Comparison of ENCODE assay signal across 10 cellular contexts in the genomic region with DNA sequence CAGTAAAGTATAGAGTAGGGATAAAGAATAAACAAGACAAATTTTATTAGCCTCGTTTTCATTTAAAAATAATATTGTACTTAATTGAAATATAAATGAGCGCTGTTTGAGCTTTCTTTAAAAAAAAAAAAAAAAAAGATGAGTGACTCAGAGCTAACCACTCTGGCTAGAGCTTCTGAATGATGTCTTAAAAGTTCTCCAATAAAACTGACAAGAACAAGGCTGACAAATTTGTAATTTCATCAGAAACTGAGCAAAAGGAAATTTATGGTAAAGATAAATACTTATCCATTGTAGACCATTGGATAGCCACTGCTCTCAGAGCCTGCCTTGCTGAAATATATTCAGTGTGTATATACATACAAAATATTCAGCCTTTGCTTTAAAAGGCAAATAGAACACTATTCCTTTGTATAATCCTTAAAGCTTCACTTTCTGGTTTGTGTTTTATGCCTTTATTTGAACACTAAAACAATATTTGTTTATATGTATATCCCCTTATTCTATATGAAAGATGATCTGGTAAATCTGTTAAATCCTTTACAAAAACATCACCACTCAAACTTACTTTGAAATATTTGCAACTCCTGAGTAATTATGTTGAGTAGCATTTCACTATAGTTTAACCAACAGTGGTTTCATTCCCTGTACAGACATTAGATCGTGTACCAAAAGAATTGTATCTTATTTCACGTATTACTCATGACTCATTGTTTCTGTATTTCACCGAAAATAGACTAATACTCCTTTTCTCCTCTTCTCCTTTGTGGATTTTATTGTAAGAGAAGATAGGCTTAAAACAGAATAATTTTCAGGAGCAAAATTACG.
A peak's percentile ranks its signal among the peaks of the same experiment; 100 is the strongest.
DNase-seq lines count a peak whose midpoint lies in the region; ATAC-seq and TF ChIP-seq lines count a peak whose summit lies in the region.
"Had no signal": no experiment of that assay in that cellular context is flagged by ENCODE, and none has a peak within 500 bp of the region (broad histone marks: within the 10 kb centered on the region; RNA-seq: fewer than 3 reads in every experiment).

No MANE protein-coding gene starts in this region.

- no peaks in the 10 kb centered on the region for H3K36me3 ChIP-seq in CD4-positive, CD25-positive, alpha-beta regulatory T cell (ENCODE audit: control insufficient read depth, insufficient read depth, low read length)
- H3K36me3 ChIP-seq in MG63 (no peaks in the 10 kb centered on the region), muscle layer of duodenum (ENCODE audit: control insufficient read depth in 1 of 2, insufficient read depth in 2 of 2, low read length in 2 of 2) (peaks cover 0 to 4% of the 10 kb centered on the region in 2 donors)

- peaks cover 3% of the 10 kb centered on the region for H3K36me3 Mint-ChIP-seq in CD4-positive, CD25-positive, alpha-beta regulatory T cell
- H3K36me3 Mint-ChIP-seq: CD4-positive, alpha-beta memory T cell had no signal

- TF ChIP-seq CTCF in choroid plexus epithelial cell (conservative IDR thresholded peaks at IDR 0.05; ENCODE audit: low read depth, low read length) = no peak

- no peaks in the 10 kb centered on the region for H3K9me3 ChIP-seq in CD4-positive, CD25-positive, alpha-beta regulatory T cell (ENCODE audit: control insufficient read depth in 2 of 2, low read length in 2 of 2)
- H3K9me3 ChIP-seq in MG63 (no peaks in the 10 kb centered on the region), muscle layer of duodenum (ENCODE audit: control insufficient read depth in 1 of 2, low read length in 2 of 2) (no peaks in the 10 kb centered on the region)

- DNase-seq in CD4-positive, CD25-positive, alpha-beta regulatory T cell = no peak
- DNase-seq in MG63 = no peak
- peak; percentile 73 for DNase-seq in choroid plexus epithelial cell (ENCODE audit: low read depth)
- DNase-seq in stimulated activated CD4-positive, alpha-beta T cell treated with anti-CD3 and anti-CD28 coated beads, Interleukin-12 subunit alpha, Interleukin-12 subunit beta, amount 100 ng/mL, for 4 hours = no peak
- no peak for DNase-seq in DMS114 treated with DMSO at 0.1 percent for 48 hours (lab: John Stamatoyannopoulos, UW; ENCODE audit: unreplicated experiment)
- no peak for DNase-seq in OCI-M2 (lab: John Stamatoyannopoulos, UW; ENCODE audit: unreplicated experiment)
- no peak for DNase-seq in UCSD-AML1 (lab: John Stamatoyannopoulos, UW; ENCODE audit: unreplicated experiment)
- DNase-seq: activated effector memory CD4-positive, alpha-beta T cell treated with anti-CD3 and anti-CD28 coated beads, Interleukin-2, amount 50 U/mL, for 16 hours had no signal

- H3K27me3 ChIP-seq in CD4-positive, CD25-positive, alpha-beta regulatory T cell (ENCODE audit: control insufficient read depth, insufficient read depth, low read length) = no peaks in the 10 kb centered on the region
- H3K27me3 ChIP-seq in MG63 = no peaks in the 10 kb centered on the region
- no peaks in the 10 kb centered on the region for H3K27me3 ChIP-seq in muscle layer of duodenum (ENCODE audit: low read depth, low read length)

- no peaks in the 10 kb centered on the region for H3K27me3 Mint-ChIP-seq in CD4-positive, CD25-positive, alpha-beta regulatory T cell
- H3K27me3 Mint-ChIP-seq: CD4-positive, alpha-beta memory T cell had no signal

- peak overlapping the region; percentile 40 to 89 (median 85) for H3K27ac Mint-ChIP-seq in CD4-positive, CD25-positive, alpha-beta regulatory T cell

- peaks cover 17% of the 10 kb centered on the region for H3K4me1 ChIP-seq in CD4-positive, CD25-positive, alpha-beta regulatory T cell (ENCODE audit: control insufficient read depth, insufficient read depth, low read length, poor library complexity, severe bottlenecking)
- peaks cover 0 to 4% of the 10 kb centered on the region in 2 donors for H3K4me1 ChIP-seq in muscle layer of duodenum (ENCODE audit: control insufficient read depth in 1 of 2, insufficient read depth in 2 of 2, low read length in 2 of 2)

- H3K4me3 ChIP-seq in CD4-positive, CD25-positive, alpha-beta regulatory T cell (ENCODE audit: low read depth, low read length) = no peak overlapping the region
- H3K4me3 ChIP-seq in MG63 (peak overlapping the region; percentile 26), choroid plexus epithelial cell (ENCODE audit: low read depth, low read length) (peak overlapping the region; percentile 40), muscle layer of duodenum (ENCODE audit: low read depth in 1 of 2, low read length in 2 of 2) (peak overlapping the region in 1 of 2 donors; percentile 39)

- peaks cover 20 to 43% (median 33%) of the 10 kb centered on the region in 4 donors for H3K4me1 Mint-ChIP-seq in CD4-positive, CD25-positive, alpha-beta regulatory T cell

- no peak for ATAC-seq in CD4-positive, CD25-positive, alpha-beta regulatory T cell (ENCODE audit: low read depth in 2 of 2)

- no peaks in the 10 kb centered on the region for H3K9me3 Mint-ChIP-seq in CD4-positive, CD25-positive, alpha-beta regulatory T cell
- H3K9me3 Mint-ChIP-seq: CD4-positive, alpha-beta memory T cell had no signal

- H3K4me3 Mint-ChIP-seq in CD4-positive, CD25-positive, alpha-beta regulatory T cell = peak overlapping the region in 2 of 4 donors; percentile 9 to 47

- peak overlapping the region; percentile 59 for H3K27ac ChIP-seq in CD4-positive, CD25-positive, alpha-beta regulatory T cell (ENCODE audit: insufficient read depth, low read length, poor library complexity, severe bottlenecking)
- H3K27ac ChIP-seq in muscle layer of duodenum (ENCODE audit: low read length) = peak overlapping the region; percentile 43
